9 cellular contexts compared by ENCODE assay signal in the genomic region with DNA sequence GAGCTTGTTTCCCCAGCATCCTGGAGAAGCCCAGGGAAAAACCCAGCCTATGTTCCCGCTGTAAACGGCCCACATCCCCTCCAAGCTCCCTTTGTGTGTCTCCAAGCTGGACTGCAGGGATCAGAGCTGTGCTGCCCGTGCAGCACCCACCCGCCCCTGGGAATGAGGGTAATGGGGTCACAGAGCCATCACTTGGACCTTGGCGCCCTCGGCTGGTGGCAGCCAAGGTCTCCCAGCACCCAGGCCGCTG. TPM values are rescaled to one million over a fixed set of nuclear protein-coding genes. Genes with fewer than 3 reads are reported as not detected.
DNase-seq lines count a peak whose midpoint lies in the region; ATAC-seq, FAIRE-seq and TF ChIP-seq lines count a peak whose summit lies in the region.
"Had no signal": no experiment of that assay in that cellular context is flagged by ENCODE, and none has a peak within 500 bp of the region (broad histone marks: within the 10 kb centered on the region; RNA-seq: fewer than 3 reads in every experiment).

No MANE protein-coding gene starts in this region.

- H3K36me3 ChIP-seq in HepG2 (replicated peaks in 1 of 2; ENCODE audit: control insufficient read depth in 1 of 2, insufficient read depth in 2 of 2, low read length in 2 of 2): no peaks in the 10 kb centered on the region
- no peaks in the 10 kb centered on the region for H3K36me3 ChIP-seq in transverse colon

- no peaks in the 10 kb centered on the region for H3K27me3 Mint-ChIP-seq in activated naive CD4-positive, alpha-beta T cell treated with anti-CD3 and anti-CD28 coated beads for 36 hours (ENCODE audit: low read depth)
- no peaks in the 10 kb centered on the region for H3K27me3 Mint-ChIP-seq in activated CD4-positive, alpha-beta memory T cell treated with anti-CD3 and anti-CD28 coated beads for 36 hours

- peaks cover 29% of the 10 kb centered on the region for H3K4me1 Mint-ChIP-seq in activated naive CD4-positive, alpha-beta T cell treated with anti-CD3 and anti-CD28 coated beads for 36 hours (ENCODE audit: low read depth)
- peaks cover 30% of the 10 kb centered on the region for H3K4me1 Mint-ChIP-seq in activated CD4-positive, alpha-beta memory T cell treated with anti-CD3 and anti-CD28 coated beads for 36 hours (ENCODE audit: low read depth)

- H3K27ac Mint-ChIP-seq in activated naive CD4-positive, alpha-beta T cell treated with anti-CD3 and anti-CD28 coated beads for 36 hours: peak overlapping the region; percentile 98
- H3K27ac Mint-ChIP-seq in activated CD4-positive, alpha-beta memory T cell treated with anti-CD3 and anti-CD28 coated beads for 36 hours: peak overlapping the region; percentile 99

- POLR2A ChIA-PET in activated CD4-positive, alpha-beta memory T cell treated with anti-CD3 and anti-CD28 coated beads for 36 hours (lab: Charles Lee): interaction anchor here (0.9 to 6.0 kb wide), 5 partner anchors 9 to 509 kb away, joined by 3 to 145 read pairs (median 6); partner anchors contain the start of genes EIF4E2 and TIGD1
- POLR2A ChIA-PET in HepG2 (lab: Yijun Ruan, JAX): interaction anchor here (1.2 to 4.0 kb wide), 5 partner anchors 26 to 204 kb away, joined by 3 to 40 read pairs (median 21); partner anchors contain the start of gene NGEF

- peak overlapping the region; percentile 82 for H3K27ac ChIP-seq in HepG2 (ENCODE audit: extremely low read length, insufficient read depth, low read length)
- peak overlapping the region; percentile 71 to 85 (median 82) for H3K27ac ChIP-seq in transverse colon

- no peaks in the 10 kb centered on the region for H3K9me3 Mint-ChIP-seq in activated naive CD4-positive, alpha-beta T cell treated with anti-CD3 and anti-CD28 coated beads for 36 hours
- no peaks in the 10 kb centered on the region for H3K9me3 Mint-ChIP-seq in activated CD4-positive, alpha-beta memory T cell treated with anti-CD3 and anti-CD28 coated beads for 36 hours

- H3K4me3 ChIP-seq in HepG2 (replicated peaks in 1 of 3; ENCODE audit: insufficient read depth in 1 of 3, low read depth in 2 of 3, low read length in 3 of 3): peak overlapping the region; percentile 66 to 87 (median 80); a peak in 5 of 6 replicates
- H3K4me3 ChIP-seq in transverse colon: peak overlapping the region in 1 of 4 donors; percentile 56

- peak; percentile 78 for TF ChIP-seq RAD21 in HepG2 (CRISPR knock-in tag; IDR thresholded peaks at IDR 0.05)

- no peak for TF ChIP-seq POLR2A in HepG2 (IDR thresholded peaks at IDR 0.05; ENCODE audit: insufficient read depth in 1 of 2, low read depth in 2 of 2, low read length in 2 of 2)
- TF ChIP-seq POLR2A in transverse colon (IDR thresholded peaks at IDR 0.05): no peak

- TF ChIP-seq EP300 in HepG2 (IDR thresholded peaks at IDR 0.05; ENCODE audit: low read depth in 2 of 2, low read length in 2 of 2) (no peak), HepG2 (CRISPR knock-in tag; IDR thresholded peaks at IDR 0.05; ENCODE audit: borderline replicate concordance) (no peak), transverse colon (IDR thresholded peaks at IDR 0.05; ENCODE audit: low read depth) (no peak)

- H3K4me1 ChIP-seq in HepG2 (ENCODE audit: insufficient read depth, low read length) (peaks cover 65% of the 10 kb centered on the region), transverse colon (peaks cover 0 to 33% (median 9%) of the 10 kb centered on the region in 4 donors)

- no peak overlapping the region for H2AFZ ChIP-seq in HepG2 (ENCODE audit: low read length)

- H3K9me3 ChIP-seq in HepG2 (ENCODE audit: low read length): no peaks in the 10 kb centered on the region
- no peaks in the 10 kb centered on the region for H3K9me3 ChIP-seq in transverse colon

- 0 out of 2 replicates have a peak, but pooled peaks cover 3% of the 10 kb centered on the region for H4K20me1 ChIP-seq in HepG2 (ENCODE audit: insufficient read depth, low read length)

- in situ Hi-C loops in HepG2 (cut with HindIII; ENCODE audit: extremely low pct_ligation_motif_present, low pct_unique_long_range_greater_than_20kb): no loop called here
- in situ Hi-C loops in transverse colon (cut with MboI; ENCODE audit: low pct_ligation_motif_present in 1 of 4, low pct_unique_long_range_greater_than_20kb in 1 of 4, low sequenced_read_pairs in 3 of 4): loop anchor here in 1 of 4 donors (10.0 kb wide), 1 partner anchor 205 kb away; no protein-coding TSS in a partner anchor

- intact Hi-C loops in activated naive CD4-positive, alpha-beta T cell treated with anti-CD3 and anti-CD28 coated beads for 36 hours (cut with micrococcal nuclease): no loop called here
- intact Hi-C loops in activated CD4-positive, alpha-beta memory T cell treated with anti-CD3 and anti-CD28 coated beads for 36 hours (cut with micrococcal nuclease): loop anchor here (5.0 kb wide), 1 partner anchor 207 kb away; no protein-coding TSS in a partner anchor
- intact Hi-C loops in HepG2 (cut with micrococcal nuclease; ENCODE audit: unreplicated experiment) (no loop called here), transverse colon (cut with DNase I; ENCODE audit: low total_unique reads) (no loop called here)

- no peaks in the 10 kb centered on the region for H3K79me2 ChIP-seq in HepG2 (ENCODE audit: insufficient read depth, low read length)

- peak overlapping the region; percentile 72 for H3K9ac ChIP-seq in HepG2 (ENCODE audit: insufficient read depth, low read depth, low read length)

- peak; percentile 12 for ATAC-seq in HepG2
- ATAC-seq in HG02973 (IDR thresholded peaks at IDR 0.05; ENCODE audit: unreplicated experiment): no peak

- H3K27me3 ChIP-seq in HepG2 (ENCODE audit: control insufficient read depth in 1 of 2, insufficient read depth in 2 of 2, low read length in 2 of 2): no peaks in the 10 kb centered on the region; a peak in 1 of 5 replicates
- H3K27me3 ChIP-seq in transverse colon: no peaks in the 10 kb centered on the region

- CTCF ChIA-PET in activated naive CD4-positive, alpha-beta T cell treated with anti-CD3 and anti-CD28 coated beads for 36 hours (lab: Charles Lee): interaction anchor here (0.9 to 4.4 kb wide), 7 partner anchors 9 to 255 kb away, joined by 3 to 41 read pairs (median 6); partner anchors contain the start of gene ATG16L1
- CTCF ChIA-PET in activated CD4-positive, alpha-beta memory T cell treated with anti-CD3 and anti-CD28 coated beads for 36 hours (lab: Charles Lee): interaction anchor here (0.8 to 3.4 kb wide), 10 partner anchors 10 to 449 kb away, joined by 3 to 66 read pairs (median 6); partner anchors contain the start of gene ATG16L1
- CTCF ChIA-PET in HepG2 (lab: Yijun Ruan, JAX; ENCODE audit: low intra/inter-chr PET ratio, low total read pairs): no interaction called here

- TF ChIP-seq CTCF in HepG2 (CRISPR knock-in tag; IDR thresholded peaks at IDR 0.05) (peak; percentile 96), transverse colon (IDR thresholded peaks at IDR 0.05) (no peak)

- BruUV-seq in HepG2 (replicated peaks; lab: Mats Ljungman, UMichigan): no TSS peak

- peak overlapping the region; percentile 98 for H3K4me3 Mint-ChIP-seq in activated naive CD4-positive, alpha-beta T cell treated with anti-CD3 and anti-CD28 coated beads for 36 hours
- H3K4me3 Mint-ChIP-seq in activated CD4-positive, alpha-beta memory T cell treated with anti-CD3 and anti-CD28 coated beads for 36 hours: peak overlapping the region; percentile 98

- WGBS in HepG2 (ENCODE audit: low lambda C conversion rate): 30% methylated on average over 2 of the region's 7 CpGs
- 74% methylated on average over 7 of the region's 7 CpGs; no CpG with 5 or more reads in 1 of the 2 donors for WGBS in transverse colon (ENCODE audit: low coverage in 1 of 2), 2 donors

- DNase-seq in activated naive CD4-positive, alpha-beta T cell treated with anti-CD3 and anti-CD28 coated beads for 36 hours: no peak
- DNase-seq in activated naive CD4-positive, alpha-beta T cell treated with anti-CD3 and anti-CD28 coated beads, Interleukin-2, amount 50 U/mL, for 16 hours: no peak
- peak; percentile 55 for DNase-seq in activated CD4-positive, alpha-beta memory T cell treated with anti-CD3 and anti-CD28 coated beads for 36 hours
- DNase-seq in HepG2 (ENCODE audit: low spot score) (peak; percentile 61), transverse colon (no peak), EL (no peak)
- no peak for DNase-seq in stimulated activated CD4-positive, alpha-beta T cell treated with anti-CD3 and anti-CD28 coated beads, Interleukin-1b, Interleukin-23, amount 100 ng/mL, for 48 hours

- peak; percentile 8 for FAIRE-seq in HepG2 (lab: Jason Lieb, UNC)

- peaks cover 10% of the 10 kb centered on the region for H3K36me3 Mint-ChIP-seq in activated naive CD4-positive, alpha-beta T cell treated with anti-CD3 and anti-CD28 coated beads for 36 hours (ENCODE audit: low read depth)
- H3K36me3 Mint-ChIP-seq in activated CD4-positive, alpha-beta memory T cell treated with anti-CD3 and anti-CD28 coated beads for 36 hours: peaks cover 8% of the 10 kb centered on the region

- H3K4me2 ChIP-seq in HepG2 (ENCODE audit: low read depth, low read length): peak overlapping the region; percentile 97

RNA-seq across cellular contexts. Expression of gene INPP5D, which starts 0.7 kb away (rescaled TPM):
- 10 to 100 TPM; 50.9 to 51.0 TPM for total RNA-seq in activated naive CD4-positive, alpha-beta T cell treated with anti-CD3 and anti-CD28 coated beads for 36 hours
- total RNA-seq in activated CD4-positive, alpha-beta memory T cell treated with anti-CD3 and anti-CD28 coated beads for 36 hours: 10 to 100 TPM; 52.4 to 54.9 TPM
- total RNA-seq in HepG2 (2016; rRNA removed; fragmentation: Illumina TruSeq; extraction: Trizol) (17.7 and 18.0 TPM in 2 replicates), transverse colon (10 to 100 TPM in 3 of 4 donors, 1 to 10 TPM in 1; 7.8 to 40.4 (median 26.1) TPM)
- total RNA-seq in HepG2 (2016; cell fraction: cytosol; rRNA removed; fragmentation: Illumina TruSeq; extraction: Trizol; ENCODE audit: low read depth): 4.6 and 5.5 TPM in 2 replicates
- total RNA-seq in HepG2 (2016; cell fraction: insoluble cytoplasmic fraction; rRNA removed; fragmentation: Illumina TruSeq; extraction: Trizol): 15.5 and 19.4 TPM in 2 replicates
- total RNA-seq in HepG2 (2016; cell fraction: membrane; rRNA removed; fragmentation: Illumina TruSeq; extraction: Trizol): 12.4 TPM in 2 replicates
- 15.5 and 17.7 TPM in 2 replicates for total RNA-seq in HepG2 (2016; cell fraction: nucleus; rRNA removed; fragmentation: Illumina TruSeq; extraction: Trizol)
- polyA plus RNA-seq in HepG2 (2011; rRNA removed): 16.1 and 16.7 TPM in 2 replicates
- polyA plus RNA-seq in HepG2 (2011; cell fraction: cytosol; rRNA removed): 7.7 and 8.6 TPM in 2 replicates
- polyA plus RNA-seq in HepG2 (2011; cell fraction: nucleus; rRNA removed): 55.2 and 72.1 TPM in 2 replicates
- 36.4 and 42.1 TPM in 2 replicates for polyA plus RNA-seq in HepG2 (2012)
- polyA plus RNA-seq in HepG2 (2016; cell fraction: cytosol; fragmentation: Illumina TruSeq; extraction: Trizol; ENCODE audit: low read depth): 2.5 and 2.6 TPM in 2 replicates
- polyA plus RNA-seq in HepG2 (2016; cell fraction: insoluble cytoplasmic fraction; fragmentation: Illumina TruSeq; extraction: Trizol; ENCODE audit: low read depth): 16.3 and 21.7 TPM in 2 replicates
- 8.3 and 8.6 TPM in 2 replicates for polyA plus RNA-seq in HepG2 (2016; cell fraction: membrane; fragmentation: Illumina TruSeq; extraction: Trizol; ENCODE audit: low read depth)
- 28.7 and 30.7 TPM in 2 replicates for polyA plus RNA-seq in HepG2 (2016; cell fraction: nucleus; fragmentation: Illumina TruSeq; extraction: Trizol; ENCODE audit: insufficient read depth, low read depth)
- 0.09 and 29.9 TPM in 2 replicates for polyA minus RNA-seq in HepG2 (2011; rRNA and poly(A)+ RNA removed; ENCODE audit: low replicate concordance)
- polyA minus RNA-seq in HepG2 (2011; cell fraction: cytosol; rRNA and poly(A)+ RNA removed): 15.4 and 25.3 TPM in 2 replicates
- polyA minus RNA-seq in HepG2 (2011; cell fraction: nucleus; rRNA and poly(A)+ RNA removed): 36.4 and 40.5 TPM in 2 replicates

RNA-seq across cellular contexts. Expression of gene NEU2, which starts 27.0 kb away (rescaled TPM):
- total RNA-seq in activated naive CD4-positive, alpha-beta T cell treated with anti-CD3 and anti-CD28 coated beads for 36 hours: not detected
- not detected for total RNA-seq in activated CD4-positive, alpha-beta memory T cell treated with anti-CD3 and anti-CD28 coated beads for 36 hours
- total RNA-seq in HepG2 (2016; rRNA removed; fragmentation: Illumina TruSeq; extraction: Trizol) (not detected in 2 replicates), transverse colon (under 1 TPM in 1 of 4 donors, not detected in 3; 0.41 TPM)
- not detected in 2 replicates for total RNA-seq in HepG2 (2016; cell fraction: cytosol; rRNA removed; fragmentation: Illumina TruSeq; extraction: Trizol; ENCODE audit: low read depth)
- not detected in 2 replicates for total RNA-seq in HepG2 (2016; cell fraction: insoluble cytoplasmic fraction; rRNA removed; fragmentation: Illumina TruSeq; extraction: Trizol)
- not detected in 2 replicates for total RNA-seq in HepG2 (2016; cell fraction: membrane; rRNA removed; fragmentation: Illumina TruSeq; extraction: Trizol)
- total RNA-seq in HepG2 (2016; cell fraction: nucleus; rRNA removed; fragmentation: Illumina TruSeq; extraction: Trizol): not detected in 2 replicates
- not detected in 2 replicates for polyA plus RNA-seq in HepG2 (2011; rRNA removed)
- not detected in 2 replicates for polyA plus RNA-seq in HepG2 (2011; cell fraction: cytosol; rRNA removed)
- not detected in 2 replicates for polyA plus RNA-seq in HepG2 (2011; cell fraction: nucleus; rRNA removed)
- not detected in 2 replicates for polyA plus RNA-seq in HepG2 (2012)
- not detected in 2 replicates for polyA plus RNA-seq in HepG2 (2016; cell fraction: cytosol; fragmentation: Illumina TruSeq; extraction: Trizol; ENCODE audit: low read depth)
- polyA plus RNA-seq in HepG2 (2016; cell fraction: insoluble cytoplasmic fraction; fragmentation: Illumina TruSeq; extraction: Trizol; ENCODE audit: low read depth): not detected in 2 replicates
- polyA plus RNA-seq in HepG2 (2016; cell fraction: membrane; fragmentation: Illumina TruSeq; extraction: Trizol; ENCODE audit: low read depth): not detected in 2 replicates
- not detected in 2 replicates for polyA plus RNA-seq in HepG2 (2016; cell fraction: nucleus; fragmentation: Illumina TruSeq; extraction: Trizol; ENCODE audit: insufficient read depth, low read depth)
- polyA minus RNA-seq in HepG2 (2011; rRNA and poly(A)+ RNA removed; ENCODE audit: low replicate concordance): not detected in 2 replicates
- not detected in 2 replicates for polyA minus RNA-seq in HepG2 (2011; cell fraction: cytosol; rRNA and poly(A)+ RNA removed)
- not detected in 2 replicates for polyA minus RNA-seq in HepG2 (2011; cell fraction: nucleus; rRNA and poly(A)+ RNA removed)
- total RNA-seq: left colon had no signal

RNA-seq across cellular contexts. Expression of gene NGEF, which starts 46.4 kb away (rescaled TPM):
- total RNA-seq in activated naive CD4-positive, alpha-beta T cell treated with anti-CD3 and anti-CD28 coated beads for 36 hours: under 1 TPM in 1 of 2 experiments, not detected in 1; 0.12 TPM
- total RNA-seq in activated CD4-positive, alpha-beta memory T cell treated with anti-CD3 and anti-CD28 coated beads for 36 hours: 1 to 10 TPM; 4.2 to 5.4 TPM
- total RNA-seq in HepG2 (2016; rRNA removed; fragmentation: Illumina TruSeq; extraction: Trizol): 11.8 and 14.4 TPM in 2 replicates
- total RNA-seq in HepG2 (2016; cell fraction: cytosol; rRNA removed; fragmentation: Illumina TruSeq; extraction: Trizol; ENCODE audit: low read depth): 3.2 and 3.9 TPM in 2 replicates
- total RNA-seq in HepG2 (2016; cell fraction: insoluble cytoplasmic fraction; rRNA removed; fragmentation: Illumina TruSeq; extraction: Trizol): 10.9 and 16.2 TPM in 2 replicates
- total RNA-seq in HepG2 (2016; cell fraction: membrane; rRNA removed; fragmentation: Illumina TruSeq; extraction: Trizol): 5.7 and 5.8 TPM in 2 replicates
- total RNA-seq in HepG2 (2016; cell fraction: nucleus; rRNA removed; fragmentation: Illumina TruSeq; extraction: Trizol): 16.5 and 17.9 TPM in 2 replicates
- polyA plus RNA-seq in HepG2 (2011; rRNA removed): 36.9 and 40.7 TPM in 2 replicates
- 12.8 and 15.9 TPM in 2 replicates for polyA plus RNA-seq in HepG2 (2011; cell fraction: cytosol; rRNA removed)
- polyA plus RNA-seq in HepG2 (2011; cell fraction: nucleus; rRNA removed): 96.4 and 108 TPM in 2 replicates
- polyA plus RNA-seq in HepG2 (2012): 22.1 and 22.9 TPM in 2 replicates
- polyA plus RNA-seq in HepG2 (2016; cell fraction: cytosol; fragmentation: Illumina TruSeq; extraction: Trizol; ENCODE audit: low read depth): 1.4 TPM in 2 replicates
- polyA plus RNA-seq in HepG2 (2016; cell fraction: insoluble cytoplasmic fraction; fragmentation: Illumina TruSeq; extraction: Trizol; ENCODE audit: low read depth): 9.8 and 12.7 TPM in 2 replicates
- polyA plus RNA-seq in HepG2 (2016; cell fraction: membrane; fragmentation: Illumina TruSeq; extraction: Trizol; ENCODE audit: low read depth): 2.8 and 3.2 TPM in 2 replicates
- 29.2 and 34.3 TPM in 2 replicates for polyA plus RNA-seq in HepG2 (2016; cell fraction: nucleus; fragmentation: Illumina TruSeq; extraction: Trizol; ENCODE audit: insufficient read depth, low read depth)
- polyA minus RNA-seq in HepG2 (2011; rRNA and poly(A)+ RNA removed; ENCODE audit: low replicate concordance): 0.44 and 113 TPM in 2 replicates
- polyA minus RNA-seq in HepG2 (2011; cell fraction: cytosol; rRNA and poly(A)+ RNA removed): 17.7 and 20.2 TPM in 2 replicates
- polyA minus RNA-seq in HepG2 (2011; cell fraction: nucleus; rRNA and poly(A)+ RNA removed): 26.9 and 31.6 TPM in 2 replicates
- total RNA-seq in transverse colon: 100 to 1,000 TPM in 1 of 4 donors, 10 to 100 TPM in 3; 46.1 to 105 (median 68.8) TPM

Comparison
In these comparisons a context has a peak if more than half of its experiments do, and no peak if none do; other contexts are left out.
1. DNase-seq: peak in activated CD4-positive, alpha-beta memory T cell treated with anti-CD3 and anti-CD28 coated beads for 36 hours (single experiment) and HepG2 (single experiment); none in activated naive CD4-positive, alpha-beta T cell treated with anti-CD3 and anti-CD28 coated beads for 36 hours (single experiment), activated naive CD4-positive, alpha-beta T cell treated with anti-CD3 and anti-CD28 coated beads, Interleukin-2, amount 50 U/mL, for 16 hours (single experiment), transverse colon (single experiment), EL (single experiment) and stimulated activated CD4-positive, alpha-beta T cell treated with anti-CD3 and anti-CD28 coated beads, Interleukin-1b, Interleukin-23, amount 100 ng/mL, for 48 hours (single experiment).